ENCODE assay signal across 26 cellular contexts in genomic region chr10:89776665-89777064, GRCh38.
"Had no signal": no experiment of that assay in that cellular context is flagged by ENCODE, and none has a peak within 500 bp of the region (broad histone marks: within the 10 kb centered on the region; RNA-seq: fewer than 3 reads in every experiment).

No MANE protein-coding gene starts in this region.

- H3K36me3 ChIP-seq: pancreas, right lobe of liver, sigmoid colon, thoracic aorta, thyroid gland, upper lobe of left lung, vagina had no signal

- ATAC-seq: naive thymus-derived CD8-positive, alpha-beta T cell; natural killer cell treated with Interleukin-12 subunit alpha and Interleukin-12 subunit beta and Interleukin-15 and Interleukin-18, amount 100 ng/mL, for 72 hours; pancreas; psoas muscle; right cardiac atrium; right lobe of liver; stimulated activated effector memory CD8-positive, alpha-beta T cell treated with anti-CD3 and anti-CD28 coated beads, Interleukin-12 subunit alpha, Interleukin-12 subunit beta, amount 100 ng/mL, for 72 hours; stimulated activated naive B cell treated with anti-CD40 and anti-IgM and Interleukin-4, amounts not matched to agents 10 μg/mL and 1 μg/mL and 100 μg/mL, for 72 hours had no signal

- H3K27ac ChIP-seq: neutrophil, pancreas, psoas muscle, right lobe of liver, sigmoid colon, stomach, thoracic aorta, thyroid gland, tibial nerve, upper lobe of left lung, vagina had no signal

- H3K9me3 ChIP-seq: neutrophil, pancreas, right lobe of liver, sigmoid colon, stomach, thoracic aorta, thyroid gland, tibial nerve, upper lobe of left lung, vagina had no signal

- H3K4me3 ChIP-seq: pancreas, psoas muscle, right lobe of liver, sigmoid colon, stomach, thoracic aorta, thyroid gland, tibial nerve, upper lobe of left lung, vagina had no signal

- H3K27me3 ChIP-seq: neutrophil, pancreas, right lobe of liver, sigmoid colon, stomach, thyroid gland, tibial nerve, upper lobe of left lung, vagina had no signal

- DNase-seq: naive thymus-derived CD8-positive, alpha-beta T cell; nephron progenitor cell; nucleus accumbens; pancreas; psoas muscle; right cardiac atrium; right lobe of liver; sigmoid colon; small intestine; stimulated activated CD4-positive, alpha-beta T cell treated with anti-CD3 and anti-CD28 coated beads, Interleukin-15, amount 100 ng/mL, for 24 hours; stimulated activated CD4-positive, alpha-beta T cell treated with anti-CD3 and anti-CD28 coated beads, Interleukin-2, amount 100 ng/mL, for 24 hours; stimulated activated CD4-positive, alpha-beta T cell treated with anti-CD3 and anti-CD28 coated beads, Interleukin-2, amount 100 ng/mL, for 48 hours; stimulated activated CD4-positive, alpha-beta T cell treated with anti-CD3 and anti-CD28 coated beads, Interleukin-4, amount 100 ng/mL, for 24 hours; stimulated activated naive B cell treated with anti-CD40 and anti-IgM and Interleukin-4, amounts not matched to agents 10 μg/mL and 1 μg/mL and 100 μg/mL, for 72 hours; stimulated activated naive CD4-positive, alpha-beta T cell treated with Interleukin-2 at 50 U/mL for 16 hours; stomach; thyroid gland; trophoblast cell; upper lobe of left lung had no signal

- H3K4me1 ChIP-seq: pancreas, psoas muscle, right lobe of liver, sigmoid colon, stomach, thyroid gland, tibial nerve, upper lobe of left lung, vagina had no signal

- FAIRE-seq: pancreas, small intestine, urothelium cell line had no signal
